9 cellular contexts compared by ENCODE assay signal in genomic region chr7:15441915-15442314, GRCh38.
"Had no signal": no experiment of that assay in that cellular context is flagged by ENCODE, and none has a peak within 500 bp of the region (broad histone marks: within the 10 kb centered on the region; RNA-seq: fewer than 3 reads in every experiment).

No MANE protein-coding gene starts in this region.

- H3K4me3 ChIP-seq: HAP-1, K562 had no signal

- H3K27ac ChIP-seq: HL-60 had no signal

- H3K9me3 ChIP-seq: HAP-1 had no signal

- H3K4me1 ChIP-seq: HAP-1 had no signal

- H3K36me3 ChIP-seq: HAP-1 had no signal

- DNase-seq: GOT3, H7, IMR-90, Kasumi-1, KG1 had no signal

- ATAC-seq: HCT116, K562 had no signal

- FAIRE-seq: K562 had no signal
